ENCODE assay signal across 9 cellular contexts in genomic region chr2:234136461-234136860, GRCh38.
A peak's percentile ranks its signal among the peaks of the same experiment; 100 is the strongest.
DNase-seq lines count a peak whose midpoint lies in the region; ATAC-seq, FAIRE-seq and TF ChIP-seq lines count a peak whose summit lies in the region.
"Had no signal": no experiment of that assay in that cellular context is flagged by ENCODE, and none has a peak within 500 bp of the region (broad histone marks: within the 10 kb centered on the region; RNA-seq: fewer than 3 reads in every experiment).

No MANE protein-coding gene starts in this region.

- no peaks in the 10 kb centered on the region for H4K20me1 ChIP-seq in OCI-LY3 (ENCODE audit: insufficient read depth, low read length)
- no peaks in the 10 kb centered on the region for H4K20me1 ChIP-seq in GM12878 (ENCODE audit: control insufficient read depth, insufficient read depth)

- CTCF ChIA-PET in GM12878 (lab: Yijun Ruan, JAX), result interaction anchor here (0.8 to 2.1 kb wide), 3 partner anchors 12 to 980 kb away, joined by 3 to 23 read pairs (median 4); no protein-coding TSS in a partner anchor

- RAD21 ChIA-PET in GM12878 (lab: Charles Lee; ENCODE audit: unreplicated experiment), result interaction anchor here (1.8 to 2.2 kb wide), 2 partner anchors 364 to 408 kb away, joined by 9 read pairs; no protein-coding TSS in a partner anchor

- in situ Hi-C loops in GM12878 (cut with MboI), result loop anchor here (5.0 kb wide), 2 partner anchors 366 to 406 kb away; no protein-coding TSS in a partner anchor

- peaks cover 36% of the 10 kb centered on the region in 2 donors for H3K4me1 Mint-ChIP-seq in natural killer cell

- H3K4me3 ChIP-seq in GM12865 (ENCODE audit: low read depth, low read length) (no peak overlapping the region), OCI-LY3 (ENCODE audit: low read length) (no peak overlapping the region), GM12878 (no peak overlapping the region)
- H3K4me3 ChIP-seq: gastroesophageal sphincter, SK-N-MC had no signal

- ATAC-seq in GM12878 (peak; percentile 57), natural killer cell (no peak), HG02981 (IDR thresholded peaks at IDR 0.05; ENCODE audit: unreplicated experiment) (no peak), GM19463 (IDR thresholded peaks at IDR 0.05; ENCODE audit: unreplicated experiment) (no peak)
- ATAC-seq: gastroesophageal sphincter had no signal

- H2AFZ ChIP-seq in OCI-LY3 (ENCODE audit: low read depth, low read length) (no peak overlapping the region), GM12878 (ENCODE audit: control insufficient read depth, low read depth, low read length) (no peak overlapping the region)

- TF ChIP-seq CTCF in GM12865 (IDR thresholded peaks at IDR 0.05; ENCODE audit: insufficient read depth, low read depth, low read length, missing control alignments), result peak; percentile 17
- peak; percentile 25; the same call in 1 of the 2 replicates for TF ChIP-seq CTCF in OCI-LY3 (IDR thresholded peaks at IDR 0.05; ENCODE audit: low read depth, low read length)
- peak in 1 of 3 experiments; percentile 13; a peak in 1 of 6 replicates for TF ChIP-seq CTCF in GM12878 (IDR thresholded peaks at IDR 0.05 in 2 of 3, conservative IDR thresholded peaks at IDR 0.05 in 1 of 3; ENCODE audit: control insufficient read depth in 2 of 3, extremely low read depth in 1 of 3, insufficient read depth in 1 of 3, low read depth in 3 of 3, low read length in 3 of 3)
- no peak for TF ChIP-seq CTCF in natural killer cell (IDR thresholded peaks at IDR 0.05)

- H3K27me3 Mint-ChIP-seq in natural killer cell (ENCODE audit: low read depth in 2 of 2), result no peaks in the 10 kb centered on the region

- H3K9me3 Mint-ChIP-seq in natural killer cell, result no peaks in the 10 kb centered on the region

- H3K27me3 ChIP-seq in OCI-LY3 (ENCODE audit: low read depth, low read length) (peaks cover 5% of the 10 kb centered on the region; the same call in 1 of the 2 replicates), GM12878 (replicated peaks in 1 of 2; ENCODE audit: control insufficient read depth in 2 of 2, insufficient read depth in 2 of 2, low read length in 1 of 2) (no peaks in the 10 kb centered on the region; a peak in 3 of 4 replicates)

- peak overlapping the region; percentile 7 for H3K4me3 Mint-ChIP-seq in natural killer cell

- POLR2A ChIA-PET in GM12878 (lab: Charles Lee), result interaction anchor here (0.6 kb wide), 1 partner anchor 320 kb away, joined by 4 read pairs; no protein-coding TSS in a partner anchor

- TF ChIP-seq POLR2A in GM12878 (IDR thresholded peaks at IDR 0.05; ENCODE audit: low read depth, low read length), result no peak

- no peak overlapping the region for H3K9ac ChIP-seq in OCI-LY3 (ENCODE audit: low read length)
- H3K9ac ChIP-seq in GM12878 (ENCODE audit: control insufficient read depth, insufficient read depth, low read length), result no peak overlapping the region

- no peaks in the 10 kb centered on the region for H3K4me1 ChIP-seq in OCI-LY3 (ENCODE audit: low read length)
- H3K4me1 ChIP-seq in GM12878 (ENCODE audit: control insufficient read depth, insufficient read depth, low read length), result no peaks in the 10 kb centered on the region
- H3K4me1 ChIP-seq: gastroesophageal sphincter had no signal

- DNase-seq in GM12865 (ENCODE audit: low read depth) (peak; percentile 3), GM12878 (ENCODE audit: low read depth, low spot score) (no peak), natural killer cell (no peak), NCI-H1092 (lab: John Stamatoyannopoulos, UW) (no peak)

- no peak for FAIRE-seq in GM12878 (lab: Jason Lieb, UNC)

- no peak overlapping the region for H3K4me2 ChIP-seq in OCI-LY3 (ENCODE audit: low read length)
- no peak overlapping the region for H3K4me2 ChIP-seq in GM12878 (ENCODE audit: control insufficient read depth, insufficient read depth)

- H3K27ac Mint-ChIP-seq in natural killer cell, result peak overlapping the region; percentile 56 to 72

- TF ChIP-seq RAD21 in GM12878 (IDR thresholded peaks at IDR 0.05; ENCODE audit: insufficient read depth, low read depth, low read length), result no peak

- H3K36me3 ChIP-seq in OCI-LY3 (replicated peaks; ENCODE audit: low read depth, low read length) (no peaks in the 10 kb centered on the region), GM12878 (ENCODE audit: control insufficient read depth in 2 of 2, insufficient read depth in 2 of 2, low read length in 1 of 2) (no peaks in the 10 kb centered on the region)
- H3K36me3 ChIP-seq: gastroesophageal sphincter had no signal

- SMC1A ChIA-PET in GM12878 (lab: Charles Lee; ENCODE audit: uncharacterized antibody, unreplicated experiment), result no interaction called here

- no peak overlapping the region for H3K27ac ChIP-seq in OCI-LY3 (ENCODE audit: low read length)
- H3K27ac ChIP-seq in GM12878 (ENCODE audit: control insufficient read depth, insufficient read depth), result no peak overlapping the region
- H3K27ac ChIP-seq: gastroesophageal sphincter, SK-N-MC had no signal

- BruUV-seq in GM12878 (replicated peaks; lab: Mats Ljungman, UMichigan), result no TSS peak

- no peak for TF ChIP-seq EP300 in GM12878 (IDR thresholded peaks at IDR 0.05; ENCODE audit: borderline replicate concordance in 1 of 2, control insufficient read depth in 1 of 2, low read depth in 2 of 2, low read length in 2 of 2)

- no peaks in the 10 kb centered on the region for H3K9me3 ChIP-seq in OCI-LY3 (ENCODE audit: insufficient read depth, low read length)
- H3K9me3 ChIP-seq in GM12878 (replicated peaks; ENCODE audit: control insufficient read depth, insufficient read depth, low read length), result no peaks in the 10 kb centered on the region

- intact Hi-C loops in GM12878 (cut with micrococcal nuclease; ENCODE audit: unreplicated experiment) (loop anchor here (1.0 kb wide), 1 partner anchor 153 kb away; no protein-coding TSS in a partner anchor), natural killer cell (cut with micrococcal nuclease) (loop anchor here (2.0 to 10.0 kb wide), 3 partner anchors 156 to 284 kb away; no protein-coding TSS in a partner anchor)

- H3K79me2 ChIP-seq in OCI-LY3 (ENCODE audit: low read length) (no peaks in the 10 kb centered on the region), GM12878 (ENCODE audit: control insufficient read depth, insufficient read depth, low read length) (no peaks in the 10 kb centered on the region)

- H3K36me3 Mint-ChIP-seq in natural killer cell, result no peaks in the 10 kb centered on the region

TF ChIP-seq in GM12878, 131 proteins besides CTCF, POLR2A, EP300 and RAD21:
- TF ChIP-seq IRF4 (IDR thresholded peaks at IDR 0.05; ENCODE audit: low read depth, low read length) (peak; percentile 86), IRF3 (IDR thresholded peaks at IDR 0.05) (no peak), ATF3 (IDR thresholded peaks at IDR 0.05; ENCODE audit: borderline replicate concordance, extremely low read depth, low read depth, low read length) (no peak)
